1 cellular context compared by ENCODE assay signal in the genomic region with DNA sequence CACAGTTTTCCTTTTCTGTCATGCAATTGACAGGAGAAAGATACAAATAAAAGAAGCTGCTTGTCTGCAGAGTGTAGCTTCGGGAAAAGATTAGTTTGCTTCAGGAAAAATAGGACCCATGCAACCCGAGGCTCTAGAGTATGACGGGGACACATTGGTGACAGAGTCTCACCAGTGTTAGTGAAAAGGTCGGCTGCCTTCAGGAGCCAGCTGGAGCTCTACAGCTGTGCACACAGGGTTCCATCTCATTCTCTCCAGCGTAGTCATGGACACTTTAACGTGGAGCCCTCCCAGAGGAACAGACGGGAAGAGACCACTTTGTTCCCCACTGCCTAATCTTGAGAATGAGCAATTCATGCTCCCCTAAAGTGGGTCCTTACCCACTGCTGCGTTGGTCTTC.
TF ChIP-seq lines count a peak whose summit lies in the region.

No MANE protein-coding gene starts in this region.

TF ChIP-seq in GM23338, 12 proteins besides CTCF, POLR2A, EP300 and RAD21 (continued from another document):
- TF ChIP-seq EZH2phosphoT487 (IDR thresholded peaks at IDR 0.05; ENCODE audit: unreplicated experiment) (no peak), REST (IDR thresholded peaks at IDR 0.05; ENCODE audit: unreplicated experiment) (no peak), POLR2AphosphoS5 (IDR thresholded peaks at IDR 0.05; ENCODE audit: low read depth) (no peak), ZNF114 (CRISPR knock-in tag; IDR thresholded peaks at IDR 0.05) (no peak), NANOG (IDR thresholded peaks at IDR 0.05; ENCODE audit: borderline replicate concordance) (no peak), ETS1 (IDR thresholded peaks at IDR 0.05) (no peak), JUNB (IDR thresholded peaks at IDR 0.05; ENCODE audit: unreplicated experiment) (no peak)
